In the genomic region with DNA sequence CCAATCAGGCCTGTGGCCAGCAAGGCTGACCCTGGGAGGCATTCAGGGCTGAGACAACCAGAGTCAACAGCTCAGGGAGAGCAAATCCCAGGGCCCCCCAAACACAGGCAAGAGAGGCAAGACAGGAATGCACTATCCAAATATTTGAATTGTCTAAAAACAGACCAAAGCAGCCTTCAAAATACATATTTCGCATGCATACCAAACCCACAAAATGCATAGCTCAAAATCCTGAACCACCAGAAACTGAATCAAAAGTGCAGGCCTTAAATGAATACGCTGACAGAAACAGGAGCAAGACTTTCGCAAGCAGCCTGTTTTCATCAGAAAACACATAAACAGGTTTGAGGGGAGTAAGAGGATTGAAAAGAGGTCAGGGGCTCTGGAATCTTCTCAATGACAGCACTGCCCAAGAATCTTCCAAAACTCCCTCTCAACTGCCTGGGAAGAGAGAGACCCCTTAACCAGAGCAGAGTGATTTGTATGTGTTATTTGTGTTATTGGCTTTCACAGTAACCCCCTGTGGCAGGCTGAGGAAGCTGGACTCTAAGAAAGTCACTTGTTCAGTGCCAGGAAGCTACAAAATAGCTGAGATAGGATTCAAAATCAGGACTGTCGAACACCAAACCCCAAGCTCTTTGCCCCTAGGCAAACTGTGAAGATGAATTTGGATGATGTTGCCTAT, we compare ENCODE assay signal across 19 cellular contexts.
A peak's percentile ranks its signal among the peaks of the same experiment; 100 is the strongest.
DNase-seq lines count a peak whose midpoint lies in the region; ATAC-seq and TF ChIP-seq lines count a peak whose summit lies in the region.
"Had no signal": no experiment of that assay in that cellular context is flagged by ENCODE, and none has a peak within 500 bp of the region (broad histone marks: within the 10 kb centered on the region; RNA-seq: fewer than 3 reads in every experiment).

No MANE protein-coding gene starts in this region.

- 0 out of 2 replicates have a peak, but pooled peaks have one; percentile 13 for TF ChIP-seq CTCF in AG10803 (conservative IDR thresholded peaks at IDR 0.05; ENCODE audit: low read length)
- TF ChIP-seq CTCF in SK-N-SH (IDR thresholded peaks at IDR 0.05) = no peak
- TF ChIP-seq CTCF in fibroblast of pulmonary artery (IDR thresholded peaks at IDR 0.05; ENCODE audit: low read length, missing control alignments) = no peak

- no peak for TF ChIP-seq EP300 in SK-N-SH (IDR thresholded peaks at IDR 0.05; ENCODE audit: borderline replicate concordance in 1 of 2, low read depth in 1 of 2, low read length in 1 of 2)

- H3K4ac ChIP-seq in trophoblast cell (ENCODE audit: low read depth, low read length) = no peak overlapping the region

- POLR2A ChIA-PET in SK-N-SH (lab: Yijun Ruan, JAX) = no interaction called here

- H2AK5ac ChIP-seq in trophoblast cell (ENCODE audit: low read length) = no peak overlapping the region

- H3K9ac ChIP-seq in SK-N-SH (no peak overlapping the region; the same call in 1 of the 2 replicates), trophoblast cell (ENCODE audit: low read length) (no peak overlapping the region)

- H2AFZ ChIP-seq in SK-N-SH (ENCODE audit: low read depth) (0 out of 2 replicates have a peak overlapping the region, but pooled peaks have one; percentile 13), trophoblast cell (ENCODE audit: insufficient read depth, low read length, poor library complexity) (no peak overlapping the region)

- TF ChIP-seq RAD21 in SK-N-SH (IDR thresholded peaks at IDR 0.05; ENCODE audit: low read length) = no peak

- H3K4me2 ChIP-seq in SK-N-SH (peak overlapping the region; percentile 58), trophoblast cell (ENCODE audit: low read length) (no peak overlapping the region)

- peak overlapping the region; percentile 42 to 65; a peak in 3 of 4 replicates for H3K27ac ChIP-seq in SK-N-SH (ENCODE audit: low read depth in 2 of 2, low read length in 1 of 2)
- peak overlapping the region; percentile 73 for H3K27ac ChIP-seq in trophoblast cell (ENCODE audit: low read depth, low read length)
- H3K27ac ChIP-seq: HL-60, right atrium auricular region had no signal

- no peak overlapping the region for H4K8ac ChIP-seq in trophoblast cell (ENCODE audit: low read depth, low read length)

- H3K9me3 ChIP-seq in SK-N-SH (no peaks in the 10 kb centered on the region), trophoblast cell (ENCODE audit: insufficient read depth, low read depth, low read length) (no peaks in the 10 kb centered on the region)
- H3K9me3 ChIP-seq: right atrium auricular region, uterus had no signal

- 70% methylated on average over 4 of the region's 4 CpGs for WGBS in SK-N-SH (ENCODE audit: low lambda C conversion rate)
- WGBS in trophoblast cell (ENCODE audit: extremely low coverage, insufficient coverage, insufficient read length) = no CpG with 5 or more reads among the region's 4 CpGs

- ATAC-seq in GM18502 (IDR thresholded peaks at IDR 0.05; ENCODE audit: poor library complexity, unreplicated experiment) (no peak), GM19463 (IDR thresholded peaks at IDR 0.05; ENCODE audit: unreplicated experiment) (no peak)
- ATAC-seq: T-cell, WTC11 had no signal

- H4K20me1 ChIP-seq in SK-N-SH (ENCODE audit: insufficient read depth) = no peaks in the 10 kb centered on the region

- DNase-seq in AG10803 (ENCODE audit: low read depth) (peak; percentile 96), SK-N-SH (no peak), fibroblast of pulmonary artery (ENCODE audit: low read depth) (peak; percentile 71), trophoblast cell (no peak), DMS 273 treated with DMSO at 0.1 percent for 48 hours (lab: John Stamatoyannopoulos, UW) (no peak), NCI-H524 treated with DMSO at 0.1 percent for 48 hours (lab: John Stamatoyannopoulos, UW) (no peak)
- DNase-seq: activated gamma-delta T cell treated with Interleukin-2 at 50 U/mL for 16 hours; AML-193; DMS53; Kasumi-1; OCI-M1; stimulated activated CD4-positive, alpha-beta T cell treated with anti-CD3 and anti-CD28 coated beads, Interleukin-4, amount 100 ng/mL, for 24 hours; T-cell; uterus had no signal

- CTCF ChIA-PET in SK-N-SH (lab: Yijun Ruan, JAX) = no interaction called here

- H3K36me3 ChIP-seq in SK-N-SH (replicated peaks in 1 of 2; ENCODE audit: control insufficient read depth in 1 of 2, insufficient read depth in 2 of 2, low read length in 1 of 2) = no peaks in the 10 kb centered on the region
- H3K36me3 ChIP-seq in trophoblast cell (ENCODE audit: control insufficient read depth in 1 of 2, insufficient read depth in 2 of 2, low read length in 2 of 2) = no peaks in the 10 kb centered on the region
- H3K36me3 ChIP-seq: right atrium auricular region, uterus had no signal

- H3K79me2 ChIP-seq in SK-N-SH (ENCODE audit: insufficient read depth) (no peaks in the 10 kb centered on the region), trophoblast cell (ENCODE audit: control insufficient read depth, insufficient read depth, low read length, poor library complexity) (no peaks in the 10 kb centered on the region)

- no peaks in the 10 kb centered on the region for H3F3A ChIP-seq in SK-N-SH (replicated peaks; ENCODE audit: insufficient read depth)

- no peak overlapping the region for H4K12ac ChIP-seq in trophoblast cell (ENCODE audit: low read depth, low read length)

- no peak overlapping the region for H3K18ac ChIP-seq in trophoblast cell (ENCODE audit: low read length)

- H3K4me1 ChIP-seq in SK-N-SH (ENCODE audit: control insufficient read depth in 1 of 2, insufficient read depth in 2 of 2, low read depth in 1 of 2, low read length in 1 of 2) = no peaks in the 10 kb centered on the region; a peak in 2 of 4 replicates
- H3K4me1 ChIP-seq in trophoblast cell (ENCODE audit: control insufficient read depth in 1 of 2, insufficient read depth in 2 of 2, low read length in 2 of 2) = peaks cover 7 to 12% of the 10 kb centered on the region in 2 experiments
- H3K4me1 ChIP-seq: right atrium auricular region had no signal

- H3K14ac ChIP-seq in trophoblast cell (ENCODE audit: low read length) = no peak overlapping the region

- H4K91ac ChIP-seq in trophoblast cell (ENCODE audit: low read depth, low read length) = no peak overlapping the region

- H3K27me3 ChIP-seq in SK-N-SH (ENCODE audit: insufficient read depth) = no peaks in the 10 kb centered on the region
- no peaks in the 10 kb centered on the region for H3K27me3 ChIP-seq in trophoblast cell (ENCODE audit: insufficient read depth, low read length)
- H3K27me3 ChIP-seq: right atrium auricular region, uterus had no signal

- no peak overlapping the region for H3K23ac ChIP-seq in trophoblast cell (ENCODE audit: low read length)

- H3K79me1 ChIP-seq in trophoblast cell (ENCODE audit: low read length) = peaks cover 5% of the 10 kb centered on the region

- H3K4me3 ChIP-seq in AG10803 (ENCODE audit: low read length) (no peak overlapping the region), SK-N-SH (ENCODE audit: low read depth in 2 of 2, low read length in 1 of 2) (no peak overlapping the region), fibroblast of pulmonary artery (replicated peaks; ENCODE audit: low read depth, low read length) (no peak overlapping the region), trophoblast cell (ENCODE audit: low read depth, low read length) (no peak overlapping the region)
- H3K4me3 ChIP-seq: right atrium auricular region, uterus had no signal

- H2BK120ac ChIP-seq in trophoblast cell (ENCODE audit: insufficient read depth, low read length, poor library complexity) = no peak overlapping the region

- no peak overlapping the region for H2BK5ac ChIP-seq in trophoblast cell (ENCODE audit: low read depth, low read length, poor library complexity)

- H3K9me2 ChIP-seq in SK-N-SH = no peaks in the 10 kb centered on the region

- H2BK12ac ChIP-seq in trophoblast cell (ENCODE audit: low read length) = peak overlapping the region; percentile 41

TF ChIP-seq in SK-N-SH, 30 proteins besides CTCF, POLR2A, EP300 and RAD21:
- no peak for TF ChIP-seq FOXM1 (IDR thresholded peaks at IDR 0.05; ENCODE audit: low read depth)
- peak; percentile 19; the same call in 1 of the 2 replicates for TF ChIP-seq TCF12 (IDR thresholded peaks at IDR 0.05)

Comparison
In these comparisons a context has a peak if more than half of its experiments do, and no peak if none do; other contexts are left out.
1. DNase-seq: peak in AG10803 (single experiment) and fibroblast of pulmonary artery (single experiment); none in SK-N-SH (single experiment), trophoblast cell (0 of 2), DMS 273 treated with DMSO at 0.1 percent for 48 hours (single experiment) and NCI-H524 treated with DMSO at 0.1 percent for 48 hours (single experiment).